ENCODE assay signal across 36 cellular contexts in the genomic region with DNA sequence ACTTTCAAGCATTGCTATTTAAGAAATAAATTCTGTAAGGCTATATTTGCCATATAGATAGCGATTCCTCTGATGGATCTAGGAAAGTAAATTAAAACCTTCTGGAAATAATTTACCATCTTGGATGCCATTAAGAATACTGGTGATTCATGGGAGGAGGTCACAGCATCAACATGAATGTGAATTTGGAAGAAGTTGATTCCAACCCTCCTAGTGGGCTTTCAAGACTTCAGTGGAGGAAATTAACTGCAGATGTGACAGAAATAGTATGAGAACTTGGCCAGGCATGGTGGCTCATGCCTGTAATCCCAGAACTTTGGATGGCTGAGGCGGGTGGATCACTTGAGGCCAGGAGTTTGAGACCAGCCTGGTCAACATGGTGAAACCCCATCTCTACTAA. TPM values are rescaled to one million over a fixed set of nuclear protein-coding genes. Genes with fewer than 3 reads are reported as not detected.
A peak's percentile ranks its signal among the peaks of the same experiment; 100 is the strongest.
DNase-seq lines count a peak whose midpoint lies in the region; ATAC-seq and TF ChIP-seq lines count a peak whose summit lies in the region.
"Had no signal": no experiment of that assay in that cellular context is flagged by ENCODE, and none has a peak within 500 bp of the region (broad histone marks: within the 10 kb centered on the region; RNA-seq: fewer than 3 reads in every experiment).

No MANE protein-coding gene starts in this region.

- peak overlapping the region; percentile 10; the same call in 1 of the 2 replicates for H2AFZ ChIP-seq in MM.1S (ENCODE audit: low read length)
- H2AFZ ChIP-seq: PC-9 had no signal

- DNase-seq in activated naive CD8-positive, alpha-beta T cell treated with anti-CD3 and anti-CD28 coated beads, Interleukin-2, amount 50 U/mL, for 24 hours: no peak
- DNase-seq in activated naive CD8-positive, alpha-beta T cell treated with anti-CD3 and anti-CD28 coated beads for 36 hours: no peak
- DNase-seq in MM.1S: no peak
- peak; percentile 91 for DNase-seq in fibroblast of gingiva (ENCODE audit: low read depth)
- no peak for DNase-seq in NK-92 treated with Interleukin-12 subunit alpha and Interleukin-12 subunit beta, amount 100 ng/mL, for 24 hours (lab: John Stamatoyannopoulos, UW)
- no peak for DNase-seq in HCEC 1CT
- DNase-seq in lower lobe of right lung: no peak
- DNase-seq: activated CD4-positive, alpha-beta T cell treated with anti-CD3 and anti-CD28 coated beads for 48 hours; activated effector memory CD4-positive, alpha-beta T cell treated with anti-CD3 and anti-CD28 coated beads, Interleukin-2, amount 50 U/mL, for 16 hours; adrenal gland; brain microvascular endothelial cell; CD4-positive, alpha-beta T cell; effector CD8-positive, alpha-beta T cell; erythroblast; GOT3; KBM-7; NCI-H1436 treated with DMSO at 0.1 percent for 48 hours; NCI-H510A; nephron progenitor cell; pancreas; PC-9; SIG-M5; spleen; stimulated activated CD4-positive, alpha-beta T cell treated with anti-CD3 and anti-CD28 coated beads, Interleukin-2, amount 100 ng/mL, for 48 hours had no signal

- no peaks in the 10 kb centered on the region for H3K9me3 Mint-ChIP-seq in activated naive CD8-positive, alpha-beta T cell treated with anti-CD3 and anti-CD28 coated beads, Interleukin-2, amount 50 U/mL, for 24 hours
- H3K9me3 Mint-ChIP-seq in activated naive CD8-positive, alpha-beta T cell treated with anti-CD3 and anti-CD28 coated beads for 36 hours: no peaks in the 10 kb centered on the region
- H3K9me3 Mint-ChIP-seq: CD4-positive, alpha-beta T cell; nephron progenitor cell; stimulated activated memory B cell treated with anti-CD40 and anti-IgM and Interleukin-4, amounts not matched to agents 10 μg/mL and 1 μg/mL and 100 μg/mL, for 72 hours had no signal

- H3K9ac ChIP-seq in MM.1S (ENCODE audit: low read length): peak overlapping the region; percentile 1; the same call in 1 of the 2 replicates

- H3K36me3 ChIP-seq in MM.1S (replicated peaks; ENCODE audit: insufficient read depth, low read length) (no peaks in the 10 kb centered on the region), lower lobe of right lung (peaks cover 70% of the 10 kb centered on the region)

- intact Hi-C loops in lower lobe of right lung (cut with DNase I): no loop called here

- peaks cover 16% of the 10 kb centered on the region for H3K4me1 Mint-ChIP-seq in activated naive CD8-positive, alpha-beta T cell treated with anti-CD3 and anti-CD28 coated beads, Interleukin-2, amount 50 U/mL, for 24 hours
- H3K4me1 Mint-ChIP-seq in activated naive CD8-positive, alpha-beta T cell treated with anti-CD3 and anti-CD28 coated beads for 36 hours: peaks cover 16% of the 10 kb centered on the region

- no peak overlapping the region for H3K4me3 ChIP-seq in MM.1S (ENCODE audit: low read length)
- H3K4me3 ChIP-seq in lower lobe of right lung: no peak overlapping the region
- H3K4me3 ChIP-seq: adrenal gland, lung, pancreas, PC-9, right atrium auricular region, spleen had no signal

- no peaks in the 10 kb centered on the region for H3K27me3 Mint-ChIP-seq in activated naive CD8-positive, alpha-beta T cell treated with anti-CD3 and anti-CD28 coated beads, Interleukin-2, amount 50 U/mL, for 24 hours
- H3K27me3 Mint-ChIP-seq in activated naive CD8-positive, alpha-beta T cell treated with anti-CD3 and anti-CD28 coated beads for 36 hours: no peaks in the 10 kb centered on the region
- H3K27me3 Mint-ChIP-seq: CD4-positive, alpha-beta T cell; stimulated activated memory B cell treated with anti-CD40 and anti-IgM and Interleukin-4, amounts not matched to agents 10 μg/mL and 1 μg/mL and 100 μg/mL, for 72 hours had no signal

- peak overlapping the region; percentile 73; the same call in 1 of the 2 replicates for H3K27ac ChIP-seq in MM.1S (ENCODE audit: low read length)
- H3K27ac ChIP-seq in lower lobe of right lung: no peak overlapping the region
- H3K27ac ChIP-seq: adrenal gland, brain microvascular endothelial cell, pancreas, PC-9, right atrium auricular region, spleen, VCaP had no signal

- no peaks in the 10 kb centered on the region for H4K20me1 ChIP-seq in MM.1S (ENCODE audit: insufficient read depth, low read length)

- peaks cover 24% of the 10 kb centered on the region for H3K4me1 ChIP-seq in MM.1S (ENCODE audit: low read length)
- no peaks in the 10 kb centered on the region for H3K4me1 ChIP-seq in lower lobe of right lung
- H3K4me1 ChIP-seq: adrenal gland, pancreas, right atrium auricular region, spleen had no signal

- H3K27me3 ChIP-seq in MM.1S (replicated peaks; ENCODE audit: insufficient read depth, low read length): no peaks in the 10 kb centered on the region
- no peaks in the 10 kb centered on the region for H3K27me3 ChIP-seq in lower lobe of right lung (ENCODE audit: low read depth)
- H3K27me3 ChIP-seq: adrenal gland, brain microvascular endothelial cell, pancreas, right atrium auricular region, spleen had no signal

- H3F3A ChIP-seq in MM.1S (ENCODE audit: insufficient read depth, low read length): peaks cover 15% of the 10 kb centered on the region

- ATAC-seq in activated naive CD8-positive, alpha-beta T cell treated with anti-CD3 and anti-CD28 coated beads, Interleukin-2, amount 50 U/mL, for 24 hours: no peak
- no peak for ATAC-seq in esophagus mucosa
- ATAC-seq in lower lobe of right lung: no peak
- ATAC-seq: pancreas; stimulated activated memory B cell treated with anti-CD40 and anti-IgM and Interleukin-4, amounts not matched to agents 10 μg/mL and 1 μg/mL and 100 μg/mL, for 72 hours had no signal

- TF ChIP-seq CTCF in MM.1S (IDR thresholded peaks at IDR 0.05; ENCODE audit: low read length) (no peak), lower lobe of right lung (IDR thresholded peaks at IDR 0.05) (no peak)

- no peaks in the 10 kb centered on the region for H3K9me2 ChIP-seq in MM.1S (replicated peaks; ENCODE audit: insufficient read depth, low read length)

- no peak overlapping the region for H3K4me3 Mint-ChIP-seq in activated naive CD8-positive, alpha-beta T cell treated with anti-CD3 and anti-CD28 coated beads, Interleukin-2, amount 50 U/mL, for 24 hours
- no peak overlapping the region for H3K4me3 Mint-ChIP-seq in activated naive CD8-positive, alpha-beta T cell treated with anti-CD3 and anti-CD28 coated beads for 36 hours
- H3K4me3 Mint-ChIP-seq: CD4-positive, alpha-beta T cell; nephron progenitor cell; stimulated activated memory B cell treated with anti-CD40 and anti-IgM and Interleukin-4, amounts not matched to agents 10 μg/mL and 1 μg/mL and 100 μg/mL, for 72 hours had no signal

- H3K4me2 ChIP-seq in MM.1S (ENCODE audit: low read depth, low read length): peak overlapping the region; percentile 60
- H3K4me2 ChIP-seq: PC-9 had no signal

- H3K27ac Mint-ChIP-seq in activated naive CD8-positive, alpha-beta T cell treated with anti-CD3 and anti-CD28 coated beads, Interleukin-2, amount 50 U/mL, for 24 hours: peak overlapping the region; percentile 20
- no peak overlapping the region for H3K27ac Mint-ChIP-seq in activated naive CD8-positive, alpha-beta T cell treated with anti-CD3 and anti-CD28 coated beads for 36 hours
- H3K27ac Mint-ChIP-seq: CD4-positive, alpha-beta T cell; stimulated activated memory B cell treated with anti-CD40 and anti-IgM and Interleukin-4, amounts not matched to agents 10 μg/mL and 1 μg/mL and 100 μg/mL, for 72 hours had no signal

- H3K79me2 ChIP-seq in MM.1S (ENCODE audit: low read length): no peaks in the 10 kb centered on the region

- peaks cover 46% of the 10 kb centered on the region for H3K36me3 Mint-ChIP-seq in activated naive CD8-positive, alpha-beta T cell treated with anti-CD3 and anti-CD28 coated beads, Interleukin-2, amount 50 U/mL, for 24 hours (ENCODE audit: low read depth)
- H3K36me3 Mint-ChIP-seq in activated naive CD8-positive, alpha-beta T cell treated with anti-CD3 and anti-CD28 coated beads for 36 hours: peaks cover 39% of the 10 kb centered on the region

- no peaks in the 10 kb centered on the region for H3K9me3 ChIP-seq in MM.1S (replicated peaks; ENCODE audit: insufficient read depth, low read length)
- H3K9me3 ChIP-seq in lower lobe of right lung: no peaks in the 10 kb centered on the region
- H3K9me3 ChIP-seq: adrenal gland, pancreas, right atrium auricular region, spleen had no signal

RNA-seq across cellular contexts. Expression of a gene that starts 14.3 kb away (rescaled TPM):
- 10 to 100 TPM; 10.8 to 12.4 TPM for total RNA-seq in activated naive CD8-positive, alpha-beta T cell treated with anti-CD3 and anti-CD28 coated beads for 36 hours
- total RNA-seq in esophagus mucosa (3.5 TPM), lower lobe of right lung (9.1 TPM)

RNA-seq across cellular contexts. Expression of a gene that starts 14.7 kb away (rescaled TPM):
- total RNA-seq in activated naive CD8-positive, alpha-beta T cell treated with anti-CD3 and anti-CD28 coated beads for 36 hours: 10 to 100 TPM; 28.3 to 30.7 TPM
- total RNA-seq in esophagus mucosa (17.7 TPM), lower lobe of right lung (24.7 TPM)

RNA-seq across cellular contexts. Expression of a gene that starts 35.9 kb away (rescaled TPM):
- total RNA-seq in activated naive CD8-positive, alpha-beta T cell treated with anti-CD3 and anti-CD28 coated beads for 36 hours: not detected
- total RNA-seq in esophagus mucosa (not detected), lower lobe of right lung (not detected)
- total RNA-seq: A673; adrenal gland; CD4-positive, alpha-beta T cell; G401; HT-29; kidney epithelial cell; lung; mucosa of gallbladder; pancreas; PC-9; right atrium auricular region; spleen; temporal lobe; urinary bladder had no signal
